Comparison of ENCODE assay signal across 20 cellular contexts in the genomic region with DNA sequence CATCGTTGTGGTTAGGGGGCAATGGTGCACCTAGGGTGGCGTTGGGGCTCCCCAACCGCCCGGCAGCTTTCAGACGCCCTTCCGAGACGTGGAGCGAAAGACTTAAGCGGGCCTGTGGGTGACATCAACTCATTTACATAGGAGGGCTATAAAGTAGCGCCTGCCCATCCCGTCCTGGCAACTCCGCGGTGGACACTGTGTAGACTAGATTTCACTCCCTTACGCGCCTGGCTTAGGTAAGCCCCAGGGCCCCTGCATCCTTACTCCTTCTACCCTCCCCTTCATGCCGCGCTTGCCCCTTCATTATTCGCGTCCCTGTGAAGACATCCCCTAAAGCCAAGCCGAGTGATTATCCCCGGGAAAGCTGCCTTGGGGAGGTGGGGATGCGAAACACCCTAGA. TPM values are rescaled to one million over a fixed set of nuclear protein-coding genes. Genes with fewer than 3 reads are reported as not detected.
DNase-seq lines count a peak whose midpoint lies in the region; ATAC-seq and TF ChIP-seq lines count a peak whose summit lies in the region.
"Had no signal": no experiment of that assay in that cellular context is flagged by ENCODE, and none has a peak within 500 bp of the region (broad histone marks: within the 10 kb centered on the region; RNA-seq: fewer than 3 reads in every experiment).

No MANE protein-coding gene starts in this region.

- H3K23ac ChIP-seq in mesendoderm (ENCODE audit: low read length): no peak overlapping the region

- H3K4me1 ChIP-seq in HUES64 (ENCODE audit: insufficient read depth, low read length): peaks cover 14% of the 10 kb centered on the region
- no peaks in the 10 kb centered on the region for H3K4me1 ChIP-seq in mesendoderm (ENCODE audit: control insufficient read depth, low read depth, low read length)
- H3K4me1 ChIP-seq in spleen: peaks cover 0 to 16% (median 6%) of the 10 kb centered on the region in 6 donors
- H3K4me1 ChIP-seq: ascending aorta, thyroid gland had no signal

- no peak overlapping the region for H4K5ac ChIP-seq in mesendoderm (ENCODE audit: low read length)

- in situ Hi-C loops in GM13977 (cut with MboI; ENCODE audit: low pct_unique_long_range_greater_than_20kb, low sequenced_read_pairs, unreplicated experiment): no loop called here

- H2BK120ac ChIP-seq in mesendoderm (ENCODE audit: low read depth, low read length): no peak overlapping the region

- H3K9me3 ChIP-seq in HUES64 (ENCODE audit: insufficient read depth, low read depth, low read length) (no peaks in the 10 kb centered on the region), spleen (no peaks in the 10 kb centered on the region)
- H3K9me3 ChIP-seq: ascending aorta, thyroid gland had no signal

- H2BK15ac ChIP-seq in mesendoderm (replicated peaks; ENCODE audit: low read depth): no peak overlapping the region

- H3K4me1 Mint-ChIP-seq in CD14-positive monocyte: peaks cover 16% of the 10 kb centered on the region
- H3K4me1 Mint-ChIP-seq in activated naive CD8-positive, alpha-beta T cell treated with anti-CD3 and anti-CD28 coated beads, Interleukin-2, amount 50 U/mL, for 24 hours: peaks cover 12% of the 10 kb centered on the region
- H3K4me1 Mint-ChIP-seq: H9, mesothelial cell of epicardium had no signal

- H3K79me1 ChIP-seq in mesendoderm (ENCODE audit: low read length): no peaks in the 10 kb centered on the region

- DNase-seq in CD14-positive monocyte (ENCODE audit: low spot score) (no peak), mesendoderm (peak; percentile 46), CD1c-positive myeloid dendritic cell (ENCODE audit: extremely low spot score) (no peak), GM13977 (ENCODE audit: low spot score) (no peak), spleen (no peak)
- no peak for DNase-seq in activated naive CD8-positive, alpha-beta T cell treated with anti-CD3 and anti-CD28 coated beads, Interleukin-2, amount 50 U/mL, for 24 hours
- no peak for DNase-seq in stimulated activated CD4-positive, alpha-beta T cell treated with anti-CD3 and anti-CD28 coated beads, Interleukin-1b, Interleukin-23, amount 100 ng/mL, for 48 hours
- DNase-seq: activated CD4-positive, CD25-positive, alpha-beta regulatory T cell treated with anti-CD3 and anti-CD28 coated beads, Interleukin-2, amount 50 U/mL, for 72 hours; activated T-cell treated with anti-CD3 and anti-CD28 coated beads, Interleukin-2, amount 50 U/mL, for 48 hours; DMS 273 treated with DMSO at 0.1 percent for 48 hours; H9; NCI-H1417 treated with DMSO at 0.1 percent for 48 hours; stimulated activated CD4-positive, alpha-beta T cell treated with anti-CD3 and anti-CD28 coated beads, Interleukin-4, amount 100 ng/mL, for 1 hour; T-cell had no signal

- H3K27me3 ChIP-seq in HUES64 (ENCODE audit: insufficient read depth, low read length) (no peaks in the 10 kb centered on the region), mesendoderm (ENCODE audit: insufficient read depth, low read length, poor library complexity) (no peaks in the 10 kb centered on the region), spleen (replicated peaks in 1 of 7) (no peaks in the 10 kb centered on the region)
- H3K27me3 ChIP-seq: ascending aorta, thyroid gland had no signal

- H2BK5ac ChIP-seq in mesendoderm (ENCODE audit: low read length): peak overlapping the region; percentile 55

- peak overlapping the region; percentile 87 for H3K18ac ChIP-seq in mesendoderm (ENCODE audit: low read length)

- peak overlapping the region; percentile 80 for H3K27ac ChIP-seq in HUES64 (ENCODE audit: low read depth, low read length)
- no peak overlapping the region for H3K27ac ChIP-seq in mesendoderm (ENCODE audit: low read depth, low read length)
- no peak overlapping the region for H3K27ac ChIP-seq in spleen
- H3K27ac ChIP-seq: ascending aorta had no signal

- peak overlapping the region; percentile 90 for H3K56ac ChIP-seq in mesendoderm (ENCODE audit: low read length)

- H3K27ac Mint-ChIP-seq in CD14-positive monocyte: no peak overlapping the region
- no peak overlapping the region for H3K27ac Mint-ChIP-seq in activated naive CD8-positive, alpha-beta T cell treated with anti-CD3 and anti-CD28 coated beads, Interleukin-2, amount 50 U/mL, for 24 hours
- H3K27ac Mint-ChIP-seq: H9, mesothelial cell of epicardium had no signal

- H3K4me3 Mint-ChIP-seq in CD14-positive monocyte: peak overlapping the region; percentile 71 to 74
- H3K4me3 Mint-ChIP-seq in activated naive CD8-positive, alpha-beta T cell treated with anti-CD3 and anti-CD28 coated beads, Interleukin-2, amount 50 U/mL, for 24 hours: peak overlapping the region; percentile 36
- H3K4me3 Mint-ChIP-seq: H9, mesothelial cell of epicardium had no signal

- no peak for ATAC-seq in activated naive CD8-positive, alpha-beta T cell treated with anti-CD3 and anti-CD28 coated beads, Interleukin-2, amount 50 U/mL, for 24 hours
- ATAC-seq: sciatic nerve had no signal

- TF ChIP-seq CTCF in CD14-positive monocyte (IDR thresholded peaks at IDR 0.05): no peak
- no peak for TF ChIP-seq CTCF in GM13977 (IDR thresholded peaks at IDR 0.05; ENCODE audit: extremely low read depth, insufficient read depth, missing control alignments)
- no peak for TF ChIP-seq CTCF in spleen (IDR thresholded peaks at IDR 0.05 in 8 of 11, conservative IDR thresholded peaks at IDR 0.05 in 3 of 11)

- H3K36me3 ChIP-seq in HUES64 (ENCODE audit: insufficient read depth, low read length): no peaks in the 10 kb centered on the region
- no peaks in the 10 kb centered on the region for H3K36me3 ChIP-seq in mesendoderm (ENCODE audit: control insufficient read depth, insufficient read depth, low read length)
- H3K36me3 ChIP-seq in spleen: no peaks in the 10 kb centered on the region
- H3K36me3 ChIP-seq: ascending aorta, thyroid gland had no signal

- intact Hi-C loops in CD14-positive monocyte (cut with micrococcal nuclease): loop anchor here in 1 of 2 donors (10.0 kb wide), 2 partner anchors 52 to 798 kb away; partner anchors contain the start of gene DDX3Y
- intact Hi-C loops in spleen (cut with DNase I; ENCODE audit: low total_unique reads): no loop called here

- H3K4me3 ChIP-seq in HUES64 (ENCODE audit: low read length) (peak overlapping the region; percentile 69), mesendoderm (ENCODE audit: low read length) (peak overlapping the region; percentile 39), spleen (no peak overlapping the region)
- H3K4me3 ChIP-seq: ascending aorta, thyroid gland had no signal

- peak overlapping the region; percentile 91 for H3K9ac ChIP-seq in HUES64 (ENCODE audit: low read depth, low read length)
- peak overlapping the region; percentile 79 for H3K9ac ChIP-seq in mesendoderm (ENCODE audit: low read length)

- no peak overlapping the region for H4K8ac ChIP-seq in mesendoderm (ENCODE audit: low read depth, low read length)

- H3K4ac ChIP-seq in mesendoderm (ENCODE audit: low read depth, low read length): peak overlapping the region; percentile 86

- H3K79me2 ChIP-seq in mesendoderm (ENCODE audit: control insufficient read depth, insufficient read depth, low read length): peaks cover 3% of the 10 kb centered on the region

- no peak for TF ChIP-seq POLR2A in spleen (IDR thresholded peaks at IDR 0.05)

- H3K36me3 Mint-ChIP-seq in CD14-positive monocyte: no peaks in the 10 kb centered on the region
- no peaks in the 10 kb centered on the region for H3K36me3 Mint-ChIP-seq in activated naive CD8-positive, alpha-beta T cell treated with anti-CD3 and anti-CD28 coated beads, Interleukin-2, amount 50 U/mL, for 24 hours (ENCODE audit: low read depth)
- H3K36me3 Mint-ChIP-seq: mesothelial cell of epicardium, T-cell had no signal

- WGBS in HUES64: 97% methylated on average over 22 of the region's 22 CpGs
- no CpG with 5 or more reads among the region's 22 CpGs for WGBS in mesendoderm (ENCODE audit: extremely low coverage, insufficient coverage, low lambda C conversion rate)
- 86 to 93% (median 90%) methylated on average over 22 of the region's 22 CpGs; no CpG with 5 or more reads in 2 of the 5 donors for WGBS in spleen, 5 donors

- peak overlapping the region; percentile 31 for H3K4me2 ChIP-seq in mesendoderm (ENCODE audit: low read length)

- no peak overlapping the region for H2AK5ac ChIP-seq in mesendoderm (ENCODE audit: low read length)

- H3K27me3 Mint-ChIP-seq in CD14-positive monocyte (ENCODE audit: low read depth in 3 of 3): peaks cover 0 to 3% (median 0%) of the 10 kb centered on the region in 3 donors
- no peaks in the 10 kb centered on the region for H3K27me3 Mint-ChIP-seq in activated naive CD8-positive, alpha-beta T cell treated with anti-CD3 and anti-CD28 coated beads, Interleukin-2, amount 50 U/mL, for 24 hours
- H3K27me3 Mint-ChIP-seq: T-cell had no signal

- H3K9me3 Mint-ChIP-seq in CD14-positive monocyte: no peaks in the 10 kb centered on the region
- no peaks in the 10 kb centered on the region for H3K9me3 Mint-ChIP-seq in activated naive CD8-positive, alpha-beta T cell treated with anti-CD3 and anti-CD28 coated beads, Interleukin-2, amount 50 U/mL, for 24 hours
- H3K9me3 Mint-ChIP-seq: H9, mesothelial cell of epicardium, T-cell had no signal

RNA-seq across cellular contexts. Expression of gene TMSB4Y, which starts 1.0 kb away (rescaled TPM):
- polyA plus RNA-seq in CD14-positive monocyte: not detected
- polyA plus RNA-seq in HUES64 (2013, experiment 1 of 2): 9.4 TPM
- polyA plus RNA-seq in HUES64 (2013, experiment 2 of 2): 8.1 TPM
- 8.6 TPM for polyA plus RNA-seq in mesendoderm (2013, experiment 1 of 2)
- polyA plus RNA-seq in mesendoderm (2013, experiment 2 of 2): 8.5 TPM
- 1 to 10 TPM in 2 of 7 donors, not detected in 5; 2.4 to 3.8 TPM for total RNA-seq in spleen
- 1 to 10 TPM in 2 of 3 donors, not detected in 1; 2.0 to 2.7 TPM for polyA plus RNA-seq in spleen
- total RNA-seq: ascending aorta, H9, HT-29, mesothelial cell of epicardium, sciatic nerve had no signal

Comparison
In these comparisons a context has a peak if more than half of its experiments do, and no peak if none do; other contexts are left out.
1. H3K4me3 ChIP-seq: peak in HUES64 (single experiment) and mesendoderm (single experiment); none in spleen (0 of 8).